ENCODE assay signal across 8 cellular contexts in genomic region chr2:98608962-98609604, GRCh38. TPM values are rescaled to one million over a fixed set of nuclear protein-coding genes. Genes with fewer than 3 reads are reported as not detected.
DNase-seq lines count a peak whose midpoint lies in the region; ATAC-seq and TF ChIP-seq lines count a peak whose summit lies in the region.

No MANE protein-coding gene starts in this region.

- peak overlapping the region; percentile 68 for H3K27ac ChIP-seq in OCI-LY7 (ENCODE audit: low read depth, low read length, poor library complexity, severe bottlenecking)
- peak overlapping the region; percentile 88 to 98 (median 95) for H3K27ac ChIP-seq in transverse colon

- CTCF ChIA-PET in OCI-LY7 (lab: Charles Lee; ENCODE audit: unreplicated experiment): interaction anchor here (0.5 kb wide), 1 partner anchor 153 kb away, joined by 5 read pairs; no protein-coding TSS in a partner anchor

- intact Hi-C loops in OCI-LY7 (cut with micrococcal nuclease; ENCODE audit: unreplicated experiment): loop anchor here (10.0 kb wide), 1 partner anchor 164 kb away; the partner anchor contains the start of gene INPP4A
- intact Hi-C loops in lower leg skin (cut with DNase I; ENCODE audit: low total_unique reads): no loop called here
- intact Hi-C loops in transverse colon (cut with DNase I; ENCODE audit: low total_unique reads): no loop called here

- peak overlapping the region; percentile 88 for H3K4me3 ChIP-seq in OCI-LY7 (ENCODE audit: low read depth, low read length, poor library complexity, severe bottlenecking)
- H3K4me3 ChIP-seq in lower leg skin (ENCODE audit: low read depth, poor library complexity, severe bottlenecking): peak overlapping the region; percentile 83
- H3K4me3 ChIP-seq in transverse colon: peak overlapping the region; percentile 87 to 91 (median 88)

- TF ChIP-seq POLR2A in lower leg skin (IDR thresholded peaks at IDR 0.05) (no peak), transverse colon (IDR thresholded peaks at IDR 0.05) (no peak)

- ATAC-seq in GM19452 (IDR thresholded peaks at IDR 0.05; ENCODE audit: unreplicated experiment): peak; percentile 4

- DNase-seq in AG09319 (ENCODE audit: extremely low read depth, low read depth): peak; percentile 2
- DNase-seq in OCI-LY7 (ENCODE audit: low spot score): peak; percentile 24
- peak; percentile 30 for DNase-seq in dedifferentiated amniotic fluid mesenchymal stem cell (ENCODE audit: extremely low spot score)
- DNase-seq in lower leg skin (ENCODE audit: low spot score in 2 of 2): no peak
- DNase-seq in transverse colon: peak; percentile 20
- no peak for DNase-seq in globus pallidus (ENCODE audit: low spot score)
- no peak for DNase-seq in NCI-H146 (lab: John Stamatoyannopoulos, UW)

- H3K4me1 ChIP-seq in OCI-LY7 (ENCODE audit: insufficient read depth, low read length, poor library complexity, severe bottlenecking): peaks cover 31% of the 10 kb centered on the region
- peaks cover 32 to 41% (median 37%) of the 10 kb centered on the region in 4 donors for H3K4me1 ChIP-seq in transverse colon

- no peaks in the 10 kb centered on the region for H3K27me3 ChIP-seq in transverse colon

- H3K9me3 ChIP-seq in OCI-LY7 (ENCODE audit: low read length) (no peaks in the 10 kb centered on the region), transverse colon (no peaks in the 10 kb centered on the region)

- H3K36me3 ChIP-seq in OCI-LY7 (ENCODE audit: insufficient read depth, low read length) (peaks cover 33% of the 10 kb centered on the region), transverse colon (peaks cover 0 to 14% (median 0%) of the 10 kb centered on the region in 4 donors)

- TF ChIP-seq CTCF in AG09319 (IDR thresholded peaks at IDR 0.05; ENCODE audit: low read depth, low read length) (no peak), OCI-LY7 (conservative IDR thresholded peaks at IDR 0.05; ENCODE audit: low read length) (no peak), lower leg skin (IDR thresholded peaks at IDR 0.05) (no peak), transverse colon (IDR thresholded peaks at IDR 0.05) (no peak)

- no peaks in the 10 kb centered on the region for H4K20me1 ChIP-seq in OCI-LY7 (ENCODE audit: insufficient read depth, low read length)

- in situ Hi-C loops in transverse colon (cut with MboI; ENCODE audit: low pct_ligation_motif_present in 1 of 4, low pct_unique_long_range_greater_than_20kb in 1 of 4, low sequenced_read_pairs in 3 of 4): loop anchor here in 1 of 4 donors (10.0 kb wide), 1 partner anchor 194 kb away; no protein-coding TSS in a partner anchor

- BruUV-seq in OCI-LY7 (replicated peaks; lab: Mats Ljungman, UMichigan): TSS peak; percentile 55

- H3K4me2 ChIP-seq in OCI-LY7 (ENCODE audit: low read length): peak overlapping the region; percentile 87

- TF ChIP-seq EP300 in transverse colon (IDR thresholded peaks at IDR 0.05; ENCODE audit: low read depth): no peak

- H3K9me2 ChIP-seq in OCI-LY7 (ENCODE audit: insufficient read depth, low read length): no peaks in the 10 kb centered on the region

- WGBS in lower leg skin, 2 donors: 1 to 3% methylated on average over 29 of the region's 29 CpGs
- WGBS in transverse colon (ENCODE audit: low coverage in 1 of 2), 2 donors: 3 to 7% methylated on average over 3 to 29 of the region's 29 CpGs

- H3K79me2 ChIP-seq in OCI-LY7 (ENCODE audit: insufficient read depth, low read depth, low read length): peaks cover 23% of the 10 kb centered on the region; the same call in 1 of the 2 replicates

- POLR2A ChIA-PET in OCI-LY7 (lab: Charles Lee): interaction anchor here (0.6 to 1.1 kb wide), 3 partner anchors 9 to 1529 kb away, joined by 3 to 4 read pairs (median 3); no protein-coding TSS in a partner anchor

- peak overlapping the region; percentile 78; the same call in 1 of the 2 replicates for H2AFZ ChIP-seq in OCI-LY7 (ENCODE audit: low read length)

RNA-seq across cellular contexts. Expression of gene UNC50, which starts 0.7 kb away (rescaled TPM):
- total RNA-seq in OCI-LY7 (2014; rRNA removed; shearing (Covaris generic)): 19.2 and 24.4 TPM in 2 replicates
- total RNA-seq in OCI-LY7 (2022) (33.3 and 33.7 TPM in 2 replicates), lower leg skin (10 to 100 TPM; 38.1 to 52.0 (median 44.2) TPM), transverse colon (10 to 100 TPM; 23.9 to 46.8 (median 36.3) TPM)

RNA-seq across cellular contexts. Expression of gene COA5, which starts 0.8 kb away (rescaled TPM):
- 40.0 and 50.1 TPM in 2 replicates for total RNA-seq in OCI-LY7 (2014; rRNA removed; shearing (Covaris generic))
- total RNA-seq in OCI-LY7 (2022) (32.8 and 33.6 TPM in 2 replicates), lower leg skin (10 to 100 TPM; 14.3 to 31.3 (median 29.0) TPM), transverse colon (10 to 100 TPM in 3 of 4 donors, 1 to 10 TPM in 1; 4.5 to 36.2 (median 23.2) TPM)

Comparison
In these comparisons a context has a peak if more than half of its experiments do, and no peak if none do; other contexts are left out.
1. DNase-seq: peak in AG09319 (single experiment), OCI-LY7 (single experiment), dedifferentiated amniotic fluid mesenchymal stem cell (single experiment) and transverse colon (single experiment); none in lower leg skin (0 of 2), globus pallidus (single experiment) and NCI-H146 (single experiment).
2. Peak in every context shown above with its lines, with median percentiles within 50 percentile points of each other: H3K4me3 ChIP-seq.